1 cellular context compared by ENCODE assay signal in the genomic region with DNA sequence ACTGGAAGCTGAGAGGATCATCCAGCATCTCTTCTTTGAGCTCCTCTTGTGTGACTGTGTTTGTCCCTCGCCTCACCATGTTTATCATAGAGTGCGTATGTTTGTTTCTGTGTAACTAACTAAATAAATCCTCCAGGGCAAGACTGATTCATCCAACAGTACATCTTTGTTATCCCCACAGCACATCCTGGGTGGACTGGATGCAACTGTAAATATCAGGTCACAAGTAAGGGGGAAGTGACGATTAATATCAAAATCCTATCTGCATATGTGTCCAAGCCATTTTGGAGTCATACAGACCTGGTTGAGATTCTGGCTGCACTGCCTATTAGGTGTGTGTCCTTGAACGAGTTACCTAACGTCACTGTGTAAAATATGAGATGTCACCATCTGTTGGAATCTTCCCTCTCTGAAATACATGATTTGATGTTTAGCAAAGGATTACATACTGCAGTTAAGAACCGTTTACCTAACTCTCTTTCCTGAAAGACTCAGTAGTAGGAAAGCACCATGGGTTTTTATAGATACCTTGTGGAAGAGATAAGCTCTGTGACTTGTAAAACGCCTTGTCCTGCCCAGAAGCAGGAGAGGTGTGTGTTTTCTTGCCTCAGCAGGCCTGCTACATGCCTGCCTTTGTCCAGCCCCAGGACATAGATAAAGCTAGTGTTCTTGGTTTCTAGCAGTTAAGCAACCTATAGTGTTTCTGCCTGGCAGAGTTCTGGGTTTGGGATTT.
TF ChIP-seq lines count a peak whose summit lies in the region.

No MANE protein-coding gene starts in this region.

TF ChIP-seq in HEK293, 187 proteins besides CTCF, POLR2A, EP300 and RAD21 (continued from another document):
- 0 out of 2 replicates have a peak, but pooled peaks have one; percentile 1 for TF ChIP-seq ZSCAN30 (tag by site-specific recombination; IDR thresholded peaks at IDR 0.05)
- TF ChIP-seq ZNF394 (tag by site-specific recombination; IDR thresholded peaks at IDR 0.05; ENCODE audit: borderline replicate concordance), result no peak
- TF ChIP-seq OVOL3 (tag by site-specific recombination; IDR thresholded peaks at IDR 0.05), result no peak
- TF ChIP-seq ZNF169 (tag by site-specific recombination; IDR thresholded peaks at IDR 0.05), result no peak
- no peak for TF ChIP-seq KLF9 (tag by site-specific recombination; IDR thresholded peaks at IDR 0.05; ENCODE audit: low read depth)
- TF ChIP-seq ZNF274 (IDR thresholded peaks at IDR 0.05; ENCODE audit: low read length), result no peak
- no peak for TF ChIP-seq ZNF274 (tag by site-specific recombination; IDR thresholded peaks at IDR 0.05; ENCODE audit: borderline replicate concordance)
- TF ChIP-seq ZNF211 (tag by site-specific recombination; IDR thresholded peaks at IDR 0.05; ENCODE audit: low read depth), result no peak
- no peak for TF ChIP-seq ZNF548 (tag by site-specific recombination; IDR thresholded peaks at IDR 0.05)
- no peak for TF ChIP-seq ZNF560 (tag by site-specific recombination; IDR thresholded peaks at IDR 0.05; ENCODE audit: borderline replicate concordance)
- no peak for TF ChIP-seq ZNF311 (tag by site-specific recombination; IDR thresholded peaks at IDR 0.05; ENCODE audit: borderline replicate concordance)
- no peak for TF ChIP-seq KLF7 (tag by site-specific recombination; IDR thresholded peaks at IDR 0.05; ENCODE audit: borderline replicate concordance)
- TF ChIP-seq ZNF623 (tag by site-specific recombination; IDR thresholded peaks at IDR 0.05), result no peak
- TF ChIP-seq ZBTB20 (tag by site-specific recombination; IDR thresholded peaks at IDR 0.05), result peak; percentile 45; the same call in 1 of the 2 replicates
- TF ChIP-seq ZNF146 (tag by site-specific recombination; IDR thresholded peaks at IDR 0.05), result no peak
- TF ChIP-seq ZNF529 (tag by site-specific recombination; IDR thresholded peaks at IDR 0.05; ENCODE audit: insufficient replicate concordance), result no peak
- no peak for TF ChIP-seq ZNF658 (tag by site-specific recombination; IDR thresholded peaks at IDR 0.05)
- no peak for TF ChIP-seq ZBTB48 (tag by site-specific recombination; IDR thresholded peaks at IDR 0.05)
- no peak for TF ChIP-seq ZNF404 (tag by site-specific recombination; IDR thresholded peaks at IDR 0.05)
- TF ChIP-seq KLF10 (tag by site-specific recombination; IDR thresholded peaks at IDR 0.05), result no peak
- peak; percentile 13; the same call in 1 of the 2 replicates for TF ChIP-seq IKZF3 (tag by site-specific recombination; IDR thresholded peaks at IDR 0.05)
- TF ChIP-seq GLIS1 (tag by site-specific recombination; IDR thresholded peaks at IDR 0.05), result no peak
- TF ChIP-seq ZNF768 (tag by site-specific recombination; IDR thresholded peaks at IDR 0.05), result no peak
- no peak for TF ChIP-seq ZNF843 (tag by site-specific recombination; IDR thresholded peaks at IDR 0.05)
- no peak for TF ChIP-seq ZNF660 (tag by site-specific recombination; IDR thresholded peaks at IDR 0.05)
- no peak for TF ChIP-seq MZF1 (tag by site-specific recombination; IDR thresholded peaks at IDR 0.05; ENCODE audit: borderline replicate concordance)
- TF ChIP-seq ZNF48 (tag by site-specific recombination; IDR thresholded peaks at IDR 0.05), result no peak
- no peak for TF ChIP-seq ZNF302 (tag by site-specific recombination; IDR thresholded peaks at IDR 0.05; ENCODE audit: low read depth)
- TF ChIP-seq ZNF544 (tag by site-specific recombination; IDR thresholded peaks at IDR 0.05), result no peak
- TF ChIP-seq ZNF701 (tag by site-specific recombination; IDR thresholded peaks at IDR 0.05), result no peak
- TF ChIP-seq ZNF416 (tag by site-specific recombination; IDR thresholded peaks at IDR 0.05), result no peak
- TF ChIP-seq, protein P1, sequence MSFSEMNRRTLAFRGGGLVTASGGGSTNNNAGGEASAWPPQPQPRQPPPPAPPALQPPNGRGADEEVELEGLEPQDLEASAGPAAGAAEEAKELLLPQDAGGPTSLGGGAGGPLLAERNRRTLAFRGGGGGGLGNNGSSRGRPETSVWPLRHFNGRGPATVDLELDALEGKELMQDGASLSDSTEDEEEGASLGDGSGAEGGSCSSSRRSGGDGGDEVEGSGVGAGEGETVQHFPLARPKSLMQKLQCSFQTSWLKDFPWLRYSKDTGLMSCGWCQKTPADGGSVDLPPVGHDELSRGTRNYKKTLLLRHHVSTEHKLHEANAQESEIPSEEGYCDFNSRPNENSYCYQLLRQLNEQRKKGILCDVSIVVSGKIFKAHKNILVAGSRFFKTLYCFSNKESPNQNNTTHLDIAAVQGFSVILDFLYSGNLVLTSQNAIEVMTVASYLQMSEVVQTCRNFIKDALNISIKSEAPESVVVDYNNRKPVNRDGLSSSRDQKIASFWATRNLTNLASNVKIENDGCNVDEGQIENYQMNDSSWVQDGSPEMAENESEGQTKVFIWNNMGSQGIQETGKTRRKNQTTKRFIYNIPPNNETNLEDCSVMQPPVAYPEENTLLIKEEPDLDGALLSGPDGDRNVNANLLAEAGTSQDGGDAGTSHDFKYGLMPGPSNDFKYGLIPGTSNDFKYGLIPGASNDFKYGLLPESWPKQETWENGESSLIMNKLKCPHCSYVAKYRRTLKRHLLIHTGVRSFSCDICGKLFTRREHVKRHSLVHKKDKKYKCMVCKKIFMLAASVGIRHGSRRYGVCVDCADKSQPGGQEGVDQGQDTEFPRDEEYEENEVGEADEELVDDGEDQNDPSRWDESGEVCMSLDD (tag by site-specific recombination; IDR thresholded peaks at IDR 0.05), result no peak
- no peak for TF ChIP-seq ZNF513 (tag by site-specific recombination; IDR thresholded peaks at IDR 0.05)
- TF ChIP-seq ZNF184 (tag by site-specific recombination; IDR thresholded peaks at IDR 0.05), result no peak
- peak; percentile 45; the same call in 1 of the 2 replicates for TF ChIP-seq OSR2 (tag by site-specific recombination; IDR thresholded peaks at IDR 0.05)
- TF ChIP-seq ZNF645 (tag by site-specific recombination; IDR thresholded peaks at IDR 0.05), result no peak
- no peak for TF ChIP-seq ZNF18 (tag by site-specific recombination; IDR thresholded peaks at IDR 0.05)
- no peak for TF ChIP-seq ZIC2 (tag by site-specific recombination; IDR thresholded peaks at IDR 0.05)
- no peak for TF ChIP-seq ZBTB7A (tag by site-specific recombination; IDR thresholded peaks at IDR 0.05; ENCODE audit: low read depth)
- no peak for TF ChIP-seq TCF7L2 (IDR thresholded peaks at IDR 0.05; ENCODE audit: borderline replicate concordance, low read depth, low read length)
- no peak for TF ChIP-seq HIC1 (tag by site-specific recombination; IDR thresholded peaks at IDR 0.05)
- no peak for TF ChIP-seq KLF16 (tag by site-specific recombination; IDR thresholded peaks at IDR 0.05)
- TF ChIP-seq ZNF16 (tag by site-specific recombination; IDR thresholded peaks at IDR 0.05; ENCODE audit: low read depth), result no peak
- TF ChIP-seq ZNF449 (tag by site-specific recombination; IDR thresholded peaks at IDR 0.05), result no peak
- TF ChIP-seq ZNF76 (tag by site-specific recombination; IDR thresholded peaks at IDR 0.05; ENCODE audit: borderline replicate concordance, low read depth), result no peak
- TF ChIP-seq SP7 (tag by site-specific recombination; IDR thresholded peaks at IDR 0.05), result peak; percentile 14; the same call in 1 of the 2 replicates
- no peak for TF ChIP-seq ZNF174 (tag by site-specific recombination; IDR thresholded peaks at IDR 0.05)
- TF ChIP-seq ZNF112 (tag by site-specific recombination; IDR thresholded peaks at IDR 0.05), result no peak
- no peak for TF ChIP-seq ZNF830 (tag by site-specific recombination; IDR thresholded peaks at IDR 0.05; ENCODE audit: low read depth)
- peak; percentile 44; the same call in 1 of the 2 replicates for TF ChIP-seq PRDM6 (tag by site-specific recombination; IDR thresholded peaks at IDR 0.05)
